In genomic region chr6:43771858-43772570, GRCh38 we compare ENCODE assay signal across 8 cellular contexts. TPM values are rescaled to one million over a fixed set of nuclear protein-coding genes. Genes with fewer than 3 reads are reported as not detected.
A peak's percentile ranks its signal among the peaks of the same experiment; 100 is the strongest.
DNase-seq lines count a peak whose midpoint lies in the region; TF ChIP-seq lines count a peak whose summit lies in the region.

No MANE protein-coding gene starts in this region.

- no peak overlapping the region for H3K14ac ChIP-seq in neuronal stem cell (ENCODE audit: low read length)

- TF ChIP-seq CTCF in OCI-LY3 (IDR thresholded peaks at IDR 0.05; ENCODE audit: low read depth, low read length) (no peak), transverse colon (IDR thresholded peaks at IDR 0.05) (no peak)

- peaks cover 51% of the 10 kb centered on the region for H4K20me1 ChIP-seq in OCI-LY3 (ENCODE audit: insufficient read depth, low read length)

- no peak overlapping the region for H4K8ac ChIP-seq in neuronal stem cell (ENCODE audit: low read depth, low read length)

- peak overlapping the region; percentile 96 for H3K18ac ChIP-seq in neuronal stem cell (ENCODE audit: low read length)

- no peak overlapping the region for H2BK12ac ChIP-seq in neuronal stem cell (ENCODE audit: low read length)

- no peak overlapping the region for H4K91ac ChIP-seq in neuronal stem cell (ENCODE audit: low read depth, low read length, poor library complexity)

- peak overlapping the region; percentile 71 for H3K27ac ChIP-seq in OCI-LY3 (ENCODE audit: low read length)
- no peak overlapping the region for H3K27ac ChIP-seq in neuronal stem cell (replicated peaks; ENCODE audit: low read length)
- H3K27ac ChIP-seq in transverse colon: peak overlapping the region; percentile 96 to 99 (median 96)

- no peak overlapping the region for H3K4ac ChIP-seq in neuronal stem cell (ENCODE audit: low read length)

- no peak for TF ChIP-seq EP300 in transverse colon (IDR thresholded peaks at IDR 0.05; ENCODE audit: low read depth)

- H3K4me1 ChIP-seq in OCI-LY3 (ENCODE audit: low read length) (peaks cover 24% of the 10 kb centered on the region), neuronal stem cell (ENCODE audit: control insufficient read depth in 2 of 2, insufficient read depth in 1 of 2, low read depth in 1 of 2, low read length in 2 of 2) (peaks cover 22 to 26% of the 10 kb centered on the region in 2 donors), transverse colon (peaks cover 14 to 72% (median 56%) of the 10 kb centered on the region in 4 donors)

- peak overlapping the region; percentile 44 for H2BK5ac ChIP-seq in neuronal stem cell (ENCODE audit: low read length)

- H2AFZ ChIP-seq in OCI-LY3 (ENCODE audit: low read depth, low read length): no peak overlapping the region
- peak overlapping the region; percentile 98 for H2AFZ ChIP-seq in neuronal stem cell (ENCODE audit: low read length)

- H2AK5ac ChIP-seq in neuronal stem cell (ENCODE audit: low read depth, low read length): no peak overlapping the region

- peaks cover 48% of the 10 kb centered on the region for H3K36me3 ChIP-seq in OCI-LY3 (replicated peaks; ENCODE audit: low read depth, low read length)
- H3K36me3 ChIP-seq in neuronal stem cell (replicated peaks in 1 of 2; ENCODE audit: control insufficient read depth in 2 of 2, insufficient read depth in 2 of 2, low read length in 2 of 2): peaks cover 3 to 10% of the 10 kb centered on the region in 2 donors
- no peaks in the 10 kb centered on the region for H3K36me3 ChIP-seq in transverse colon

- peaks cover 18% of the 10 kb centered on the region for H3K79me1 ChIP-seq in neuronal stem cell (ENCODE audit: low read depth, low read length)

- H3K23ac ChIP-seq in neuronal stem cell (ENCODE audit: low read depth, low read length, poor library complexity): peak overlapping the region; percentile 99

- H3K4me3 ChIP-seq in OCI-LY3 (ENCODE audit: low read length): peak overlapping the region; percentile 83
- H3K4me3 ChIP-seq in neuronal stem cell (ENCODE audit: low read length in 2 of 2): peak overlapping the region; percentile 91 to 95
- H3K4me3 ChIP-seq in transverse colon: peak overlapping the region; percentile 68 to 88 (median 83)

- H3K4me2 ChIP-seq in OCI-LY3 (ENCODE audit: low read length): peak overlapping the region; percentile 98
- peak overlapping the region; percentile 72 for H3K4me2 ChIP-seq in neuronal stem cell (ENCODE audit: insufficient read depth, low read length, poor library complexity, severe bottlenecking)

- in situ Hi-C loops in transverse colon (cut with MboI; ENCODE audit: low pct_ligation_motif_present in 1 of 4, low pct_unique_long_range_greater_than_20kb in 1 of 4, low sequenced_read_pairs in 3 of 4): loop anchor here in 2 of 4 donors (25.0 kb wide), 1 partner anchor 110 kb away; no protein-coding TSS in a partner anchor

- DNase-seq in AG08396 (ENCODE audit: low spot score): peak; percentile 88
- DNase-seq in GM19238 (ENCODE audit: insufficient read length, low spot score): peak; percentile 74
- DNase-seq in activated gamma-delta T cell treated with anti-CD3 and anti-CD28 coated beads, Interleukin-2, amount 50 U/mL, for 16 hours (ENCODE audit: low read depth): peak; percentile 36
- DNase-seq in germinal center (ENCODE audit: low spot score): peak; percentile 47
- peak; percentile 23 for DNase-seq in neuronal stem cell (ENCODE audit: low spot score)
- DNase-seq in transverse colon: peak; percentile 86
- no peak for DNase-seq in SK-N-DZ (ENCODE audit: low spot score)

- H2BK120ac ChIP-seq in neuronal stem cell (ENCODE audit: low read depth, low read length): no peak overlapping the region

- peak overlapping the region; percentile 50 for H2BK15ac ChIP-seq in neuronal stem cell (ENCODE audit: low read length)

- H3K9me3 ChIP-seq in OCI-LY3 (ENCODE audit: insufficient read depth, low read length) (no peaks in the 10 kb centered on the region), neuronal stem cell (replicated peaks in 1 of 2; ENCODE audit: control insufficient read depth in 2 of 2, insufficient read depth in 1 of 2, low read depth in 1 of 2, low read length in 2 of 2) (no peaks in the 10 kb centered on the region), transverse colon (no peaks in the 10 kb centered on the region)

- intact Hi-C loops in transverse colon (cut with DNase I; ENCODE audit: low total_unique reads): no loop called here

- no CpG with 5 or more reads among the region's 48 CpGs for WGBS in neuronal stem cell (ENCODE audit: extremely low coverage in 2 of 2, insufficient read length in 2 of 2, insufficient replicate concordance in 1 of 2), 2 donors
- WGBS in transverse colon (ENCODE audit: low coverage in 1 of 2), 2 donors: 0 to 4% methylated on average over 2 to 48 of the region's 48 CpGs

- H3K27me3 ChIP-seq in OCI-LY3 (ENCODE audit: low read depth, low read length) (0 out of 2 replicates have a peak, but pooled peaks cover 3% of the 10 kb centered on the region), neuronal stem cell (ENCODE audit: control insufficient read depth in 3 of 3, insufficient read depth in 3 of 3, low read depth in 1 of 3, low read length in 3 of 3) (peaks cover 0 to 12% (median 0%) of the 10 kb centered on the region in 3 experiments), transverse colon (no peaks in the 10 kb centered on the region)

- H3K79me2 ChIP-seq in OCI-LY3 (ENCODE audit: low read length): peaks cover 70% of the 10 kb centered on the region

- H3K9ac ChIP-seq in OCI-LY3 (ENCODE audit: low read length) (peak overlapping the region; percentile 91), neuronal stem cell (ENCODE audit: low read depth, low read length, poor library complexity) (peak overlapping the region; percentile 98)

- no peak for TF ChIP-seq POLR2A in transverse colon (IDR thresholded peaks at IDR 0.05)

RNA-seq across cellular contexts. Expression of gene VEGFA, which starts 2.0 kb away (rescaled TPM):
- 29.0 TPM for polyA plus RNA-seq in neuronal stem cell (2013, experiment 1 of 2)
- 29.1 TPM for polyA plus RNA-seq in neuronal stem cell (2013, experiment 2 of 2)
- 100 to 1,000 TPM; 131 to 608 (median 203) TPM for total RNA-seq in transverse colon
- polyA plus RNA-seq in SK-N-DZ (2014; cell fraction: cytosol; rRNA removed): 25.1 and 28.9 TPM in 2 replicates
- 138 and 142 TPM in 2 replicates for polyA plus RNA-seq in SK-N-DZ (2014; cell fraction: nucleus; rRNA removed)
